14 cellular contexts compared by ENCODE assay signal in genomic region chr6:138410048-138410735, GRCh38. TPM values are rescaled to one million over a fixed set of nuclear protein-coding genes. Genes with fewer than 3 reads are reported as not detected.
DNase-seq lines count a peak whose midpoint lies in the region; ATAC-seq, FAIRE-seq and TF ChIP-seq lines count a peak whose summit lies in the region.
"Had no signal": no experiment of that assay in that cellular context is flagged by ENCODE, and none has a peak within 500 bp of the region (broad histone marks: within the 10 kb centered on the region; RNA-seq: fewer than 3 reads in every experiment).

No MANE protein-coding gene starts in this region.

- no peak overlapping the region for H2BK12ac ChIP-seq in mesenchymal stem cell (ENCODE audit: low read length in 2 of 2)

- no peak overlapping the region for H3K18ac ChIP-seq in mesenchymal stem cell (ENCODE audit: low read depth in 1 of 2, low read length in 2 of 2)

- no peak overlapping the region for H2BK120ac ChIP-seq in mesenchymal stem cell (ENCODE audit: low read depth, low read length)

- no peak overlapping the region for H2AK5ac ChIP-seq in mesenchymal stem cell (ENCODE audit: low read length, severe bottlenecking)

- no peak overlapping the region for H3K27ac ChIP-seq in mesenchymal stem cell (ENCODE audit: low read length, poor library complexity, severe bottlenecking)

- H3K14ac ChIP-seq in mesenchymal stem cell (ENCODE audit: low read length in 2 of 2), result no peak overlapping the region

- H2AFZ ChIP-seq in mesenchymal stem cell (ENCODE audit: low read depth, low read length), result no peak overlapping the region

- H3K4me1 ChIP-seq in mesenchymal stem cell (ENCODE audit: control insufficient read depth, insufficient read depth, low read depth, low read length), result peaks cover 2% of the 10 kb centered on the region

- no peaks in the 10 kb centered on the region for H3K27me3 ChIP-seq in mesenchymal stem cell (ENCODE audit: control insufficient read depth in 1 of 2, insufficient read depth in 1 of 2, low read length in 2 of 2)
- H3K27me3 ChIP-seq: heart right ventricle had no signal

- no peak overlapping the region for H3K4ac ChIP-seq in mesenchymal stem cell (ENCODE audit: low read depth in 1 of 2, low read length in 2 of 2)

- peaks cover 55% of the 10 kb centered on the region for H3K4me1 Mint-ChIP-seq in CD14-positive monocyte

- peak overlapping the region in 1 of 2 donors; percentile 37 for H3K4me3 Mint-ChIP-seq in CD14-positive monocyte

- no peak overlapping the region for H3K23ac ChIP-seq in mesenchymal stem cell (ENCODE audit: low read length in 2 of 2)

- peak; percentile 76 for DNase-seq in CD14-positive monocyte (ENCODE audit: low spot score)
- peak; percentile 46 for DNase-seq in NCI-H226
- DNase-seq in cardiac fibroblast (ENCODE audit: low read depth in 2 of 2), result peak; percentile 80 to 91
- DNase-seq in mesenchymal stem cell, result peak; percentile 68
- no peak for DNase-seq in frontal cortex (ENCODE audit: low spot score in 2 of 2)
- DNase-seq: activated T-cell treated with anti-CD3 and anti-CD28 coated beads, Interleukin-2, amount 50 U/mL, for 1 hour; caudate nucleus; heart right ventricle; midbrain; NCI-H187 treated with DMSO at 0.1 percent for 48 hours had no signal

- WGBS in mesenchymal stem cell, result 72% methylated on average over 6 of the region's 8 CpGs

- no peak overlapping the region for H4K91ac ChIP-seq in mesenchymal stem cell (ENCODE audit: low read length)

- no peak for ATAC-seq in HG03025 (IDR thresholded peaks at IDR 0.05; ENCODE audit: low FRiP score, unreplicated experiment)
- no peak for ATAC-seq in GM21515 (IDR thresholded peaks at IDR 0.05; ENCODE audit: unreplicated experiment)
- no peak for ATAC-seq in GM21390 (IDR thresholded peaks at IDR 0.05; ENCODE audit: unreplicated experiment)
- ATAC-seq: heart right ventricle had no signal

- H3K9me3 ChIP-seq in mesenchymal stem cell (ENCODE audit: control insufficient read depth, low read length), result no peaks in the 10 kb centered on the region
- H3K9me3 ChIP-seq: heart right ventricle had no signal

- peaks cover 43 to 76% of the 10 kb centered on the region in 2 experiments for H3K36me3 ChIP-seq in mesenchymal stem cell (ENCODE audit: control insufficient read depth in 1 of 2, insufficient read depth in 2 of 2, low read depth in 1 of 2, low read length in 2 of 2)

- H2BK15ac ChIP-seq in mesenchymal stem cell (ENCODE audit: low read depth, poor library complexity, severe bottlenecking), result no peak overlapping the region

- peaks cover 28% of the 10 kb centered on the region for H3K79me1 ChIP-seq in mesenchymal stem cell (replicated peaks; ENCODE audit: low read length, poor library complexity, severe bottlenecking)

- no peak overlapping the region for H3K4me2 ChIP-seq in mesenchymal stem cell (ENCODE audit: low read length, poor library complexity, severe bottlenecking)

- intact Hi-C loops in CD14-positive monocyte (cut with micrococcal nuclease), result loop anchor here in 1 of 2 donors (10.0 kb wide), 1 partner anchor 185 kb away; no protein-coding TSS in a partner anchor

- no peaks in the 10 kb centered on the region for H3K9me3 Mint-ChIP-seq in CD14-positive monocyte

- no peak overlapping the region for H4K8ac ChIP-seq in mesenchymal stem cell (ENCODE audit: low read length)

- H3K36me3 Mint-ChIP-seq in CD14-positive monocyte, result peaks cover 80 to 92% of the 10 kb centered on the region in 2 donors

- H3K9ac ChIP-seq in mesenchymal stem cell (ENCODE audit: low read length), result no peak overlapping the region

- peak overlapping the region; percentile 58 to 93 (median 90) for H3K27ac Mint-ChIP-seq in CD14-positive monocyte

- no peak for FAIRE-seq in frontal cortex (lab: Jason Lieb, UNC)

- no peaks in the 10 kb centered on the region for H3K27me3 Mint-ChIP-seq in CD14-positive monocyte (ENCODE audit: low read depth in 3 of 3)

- H2BK5ac ChIP-seq in mesenchymal stem cell (ENCODE audit: low read depth, low read length, poor library complexity, severe bottlenecking), result no peak overlapping the region

- H3K4me3 ChIP-seq in cardiac fibroblast (replicated peaks in 1 of 2; ENCODE audit: low read depth in 2 of 2, low read length in 2 of 2) (no peak overlapping the region), mesenchymal stem cell (ENCODE audit: insufficient read depth in 1 of 2, low read depth in 1 of 2, low read length in 2 of 2) (no peak overlapping the region)
- H3K4me3 ChIP-seq: heart right ventricle, skin epidermis had no signal

- TF ChIP-seq CTCF in CD14-positive monocyte (IDR thresholded peaks at IDR 0.05), result no peak
- no peak for TF ChIP-seq CTCF in cardiac fibroblast (IDR thresholded peaks at IDR 0.05; ENCODE audit: low read depth, low read length)

RNA-seq across cellular contexts. Expression of gene HEBP2, which starts 6.2 kb away (rescaled TPM):
- polyA plus RNA-seq in CD14-positive monocyte, result 10 to 100 TPM; 96.8 to 97.5 TPM
- polyA plus RNA-seq in mesenchymal stem cell (2013, experiment 1 of 2), result 128 TPM
- polyA plus RNA-seq in mesenchymal stem cell (2013, experiment 2 of 2), result 140 TPM
- total RNA-seq in frontal cortex, result 4.9 TPM

RNA-seq across cellular contexts. Expression of gene SMIM28, which starts 32.5 kb away (rescaled TPM):
- polyA plus RNA-seq in CD14-positive monocyte, result not detected
- not detected for polyA plus RNA-seq in mesenchymal stem cell (2013, experiment 1 of 2)
- not detected for polyA plus RNA-seq in mesenchymal stem cell (2013, experiment 2 of 2)
- not detected for total RNA-seq in frontal cortex
- total RNA-seq: heart right ventricle had no signal
- polyA plus RNA-seq: heart right ventricle had no signal

Comparison
In these comparisons a context has a peak if more than half of its experiments do, and no peak if none do; other contexts are left out.
1. DNase-seq: peak in CD14-positive monocyte (single experiment), NCI-H226 (single experiment), cardiac fibroblast (2 of 2) and mesenchymal stem cell (single experiment); none in frontal cortex (0 of 2).